Comparison of ENCODE assay signal across 1 cellular context in the genomic region with DNA sequence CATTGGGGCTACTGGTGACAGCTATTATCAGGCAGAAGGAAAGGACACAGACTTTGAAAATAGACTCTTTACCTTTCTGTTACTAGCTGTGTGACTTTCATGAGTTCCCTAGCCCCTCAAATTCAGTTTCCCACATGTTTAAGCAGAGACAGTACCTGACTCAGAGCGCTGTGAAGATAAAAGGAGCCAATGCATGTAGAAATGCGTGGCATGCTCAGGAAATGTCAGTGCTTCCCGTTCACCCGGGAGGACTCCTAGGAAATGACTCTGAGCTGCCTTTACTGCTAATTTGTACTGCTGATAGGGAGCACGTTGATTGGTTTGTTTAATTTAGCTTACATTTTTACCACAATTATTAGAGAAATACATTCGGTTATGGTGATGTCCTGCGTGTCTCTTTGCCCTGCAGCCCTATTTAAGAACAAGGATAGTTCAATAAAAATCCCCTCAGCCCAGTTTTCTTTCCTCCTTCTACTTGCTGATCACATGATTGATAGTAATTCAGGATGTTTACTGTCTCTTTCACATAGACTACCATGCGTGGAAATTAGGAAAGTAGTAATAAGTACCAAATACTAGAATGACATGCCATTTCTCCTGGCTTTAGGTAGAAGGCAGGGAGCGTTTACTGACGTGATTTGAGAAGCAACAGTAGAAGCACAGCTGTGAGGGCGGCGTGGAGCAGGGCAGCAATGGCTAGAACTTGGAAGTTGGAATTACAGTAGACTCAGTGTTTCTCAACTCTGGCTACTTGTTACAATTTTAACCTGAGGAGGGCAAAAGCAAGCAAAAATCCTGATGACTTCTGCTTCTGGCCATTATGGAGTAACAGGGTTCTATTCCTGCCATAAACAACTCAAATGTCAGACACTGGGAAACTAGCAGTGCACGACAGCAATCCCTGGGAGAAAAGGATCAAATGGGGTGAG.
A peak's percentile ranks its signal among the peaks of the same experiment; 100 is the strongest.
TF ChIP-seq lines count a peak whose summit lies in the region.

No MANE protein-coding gene starts in this region.

TF ChIP-seq in K562, 482 proteins besides CTCF, POLR2A, EP300 and RAD21 (continued from another document):
- TF ChIP-seq LCOR (CRISPR knock-in tag; IDR thresholded peaks at IDR 0.05): 0 out of 2 replicates have a peak, but pooled peaks have one; percentile 53
- TF ChIP-seq E2F3 (CRISPR knock-in tag; IDR thresholded peaks at IDR 0.05): peak; percentile 10; the same call in 1 of the 2 replicates
- no peak for TF ChIP-seq ZKSCAN1 (IDR thresholded peaks at IDR 0.05; ENCODE audit: low read depth, low read length)
- TF ChIP-seq, protein P1, sequence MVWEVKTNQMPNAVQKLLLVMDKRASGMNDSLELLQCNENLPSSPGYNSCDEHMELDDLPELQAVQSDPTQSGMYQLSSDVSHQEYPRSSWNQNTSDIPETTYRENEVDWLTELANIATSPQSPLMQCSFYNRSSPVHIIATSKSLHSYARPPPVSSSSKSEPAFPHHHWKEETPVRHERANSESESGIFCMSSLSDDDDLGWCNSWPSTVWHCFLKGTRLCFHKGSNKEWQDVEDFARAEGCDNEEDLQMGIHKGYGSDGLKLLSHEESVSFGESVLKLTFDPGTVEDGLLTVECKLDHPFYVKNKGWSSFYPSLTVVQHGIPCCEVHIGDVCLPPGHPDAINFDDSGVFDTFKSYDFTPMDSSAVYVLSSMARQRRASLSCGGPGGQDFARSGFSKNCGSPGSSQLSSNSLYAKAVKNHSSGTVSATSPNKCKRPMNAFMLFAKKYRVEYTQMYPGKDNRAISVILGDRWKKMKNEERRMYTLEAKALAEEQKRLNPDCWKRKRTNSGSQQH (CRISPR knock-in tag; IDR thresholded peaks at IDR 0.05): peak; percentile 7; the same call in 1 of the 2 replicates
- TF ChIP-seq ZNF197 (CRISPR knock-in tag; IDR thresholded peaks at IDR 0.05; ENCODE audit: low read depth): 0 out of 2 replicates have a peak, but pooled peaks have one; percentile 19
- TF ChIP-seq KDM4B (IDR thresholded peaks at IDR 0.05; ENCODE audit: borderline replicate concordance in 2 of 2, low read depth in 1 of 2): no peak
- TF ChIP-seq KLF1 (tag; IDR thresholded peaks at IDR 0.05): no peak
- TF ChIP-seq, protein P2, sequence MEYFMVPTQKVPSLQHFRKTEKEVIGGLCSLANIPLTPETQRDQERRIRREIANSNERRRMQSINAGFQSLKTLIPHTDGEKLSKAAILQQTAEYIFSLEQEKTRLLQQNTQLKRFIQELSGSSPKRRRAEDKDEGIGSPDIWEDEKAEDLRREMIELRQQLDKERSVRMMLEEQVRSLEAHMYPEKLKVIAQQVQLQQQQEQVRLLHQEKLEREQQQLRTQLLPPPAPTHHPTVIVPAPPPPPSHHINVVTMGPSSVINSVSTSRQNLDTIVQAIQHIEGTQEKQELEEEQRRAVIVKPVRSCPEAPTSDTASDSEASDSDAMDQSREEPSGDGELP (CRISPR knock-in tag; IDR thresholded peaks at IDR 0.05; ENCODE audit: borderline replicate concordance): no peak; the same call in 1 of the 2 replicates
- TF ChIP-seq, protein P3, sequence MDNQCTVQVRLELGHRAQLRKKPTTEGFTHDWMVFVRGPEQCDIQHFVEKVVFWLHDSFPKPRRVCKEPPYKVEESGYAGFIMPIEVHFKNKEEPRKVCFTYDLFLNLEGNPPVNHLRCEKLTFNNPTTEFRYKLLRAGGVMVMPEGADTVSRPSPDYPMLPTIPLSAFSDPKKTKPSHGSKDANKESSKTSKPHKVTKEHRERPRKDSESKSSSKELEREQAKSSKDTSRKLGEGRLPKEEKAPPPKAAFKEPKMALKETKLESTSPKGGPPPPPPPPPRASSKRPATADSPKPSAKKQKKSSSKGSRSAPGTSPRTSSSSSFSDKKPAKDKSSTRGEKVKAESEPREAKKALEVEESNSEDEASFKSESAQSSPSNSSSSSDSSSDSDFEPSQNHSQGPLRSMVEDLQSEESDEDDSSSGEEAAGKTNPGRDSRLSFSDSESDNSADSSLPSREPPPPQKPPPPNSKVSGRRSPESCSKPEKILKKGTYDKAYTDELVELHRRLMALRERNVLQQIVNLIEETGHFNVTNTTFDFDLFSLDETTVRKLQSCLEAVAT (IDR thresholded peaks at IDR 0.05): peak in 1 of 2 experiments; percentile 63; a peak in 3 of 4 replicates
- TF ChIP-seq KLF6 (CRISPR knock-in tag; IDR thresholded peaks at IDR 0.05; ENCODE audit: borderline replicate concordance): peak; percentile 61; the same call in 1 of the 2 replicates
- peak; percentile 46; the same call in 1 of the 2 replicates for TF ChIP-seq ZNF41 (CRISPR knock-in tag; conservative IDR thresholded peaks at IDR 0.05)
- TF ChIP-seq, protein P4, sequence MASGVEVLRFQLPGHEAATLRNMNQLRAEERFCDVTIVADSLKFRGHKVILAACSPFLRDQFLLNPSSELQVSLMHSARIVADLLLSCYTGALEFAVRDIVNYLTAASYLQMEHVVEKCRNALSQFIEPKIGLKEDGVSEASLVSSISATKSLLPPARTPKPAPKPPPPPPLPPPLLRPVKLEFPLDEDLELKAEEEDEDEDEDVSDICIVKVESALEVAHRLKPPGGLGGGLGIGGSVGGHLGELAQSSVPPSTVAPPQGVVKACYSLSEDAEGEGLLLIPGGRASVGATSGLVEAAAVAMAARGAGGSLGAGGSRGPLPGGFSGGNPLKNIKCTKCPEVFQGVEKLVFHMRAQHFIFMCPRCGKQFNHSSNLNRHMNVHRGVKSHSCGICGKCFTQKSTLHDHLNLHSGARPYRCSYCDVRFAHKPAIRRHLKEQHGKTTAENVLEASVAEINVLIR (CRISPR knock-in tag; IDR thresholded peaks at IDR 0.05): no peak
- 0 out of 2 replicates have a peak, but pooled peaks have one; percentile 24 for TF ChIP-seq RB1 (IDR thresholded peaks at IDR 0.05; ENCODE audit: low read depth)
- TF ChIP-seq HDAC3 (IDR thresholded peaks at IDR 0.05; ENCODE audit: borderline replicate concordance, partially characterized antibody): peak; percentile 34
- TF ChIP-seq RBM14 (IDR thresholded peaks at IDR 0.05; ENCODE audit: borderline replicate concordance, insufficient read depth, low read depth, low read length): no peak
- no peak for TF ChIP-seq FUS (optimal IDR thresholded peaks at IDR 0.05; ENCODE audit: low read depth, low read length)
- no peak for TF ChIP-seq CREB1 (IDR thresholded peaks at IDR 0.05)
- TF ChIP-seq CREB1 (CRISPR knock-in tag; IDR thresholded peaks at IDR 0.05): 0 out of 2 replicates have a peak, but pooled peaks have one; percentile 29
- 0 out of 2 replicates have a peak, but pooled peaks have one; percentile 5 for TF ChIP-seq MYC (IDR thresholded peaks at IDR 0.05; ENCODE audit: low read depth, low read length)
- TF ChIP-seq MYC (CRISPR knock-in tag; IDR thresholded peaks at IDR 0.05; ENCODE audit: borderline replicate concordance, low read depth): no peak
- no peak for TF ChIP-seq CHCHD3 (CRISPR knock-in tag; IDR thresholded peaks at IDR 0.05)
- TF ChIP-seq CTBP1 (IDR thresholded peaks at IDR 0.05; ENCODE audit: borderline replicate concordance): no peak
- TF ChIP-seq, protein P5, sequence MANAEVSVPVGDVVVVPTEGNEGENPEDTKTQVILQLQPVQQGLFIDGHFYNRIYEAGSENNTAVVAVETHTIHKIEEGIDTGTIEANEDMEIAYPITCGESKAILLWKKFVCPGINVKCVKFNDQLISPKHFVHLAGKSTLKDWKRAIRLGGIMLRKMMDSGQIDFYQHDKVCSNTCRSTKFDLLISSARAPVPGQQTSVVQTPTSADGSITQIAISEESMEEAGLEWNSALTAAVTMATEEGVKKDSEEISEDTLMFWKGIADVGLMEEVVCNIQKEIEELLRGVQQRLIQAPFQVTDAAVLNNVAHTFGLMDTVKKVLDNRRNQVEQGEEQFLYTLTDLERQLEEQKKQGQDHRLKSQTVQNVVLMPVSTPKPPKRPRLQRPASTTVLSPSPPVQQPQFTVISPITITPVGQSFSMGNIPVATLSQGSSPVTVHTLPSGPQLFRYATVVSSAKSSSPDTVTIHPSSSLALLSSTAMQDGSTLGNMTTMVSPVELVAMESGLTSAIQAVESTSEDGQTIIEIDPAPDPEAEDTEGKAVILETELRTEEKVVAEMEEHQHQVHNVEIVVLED (CRISPR knock-in tag; IDR thresholded peaks at IDR 0.05): peak; percentile 40; the same call in 1 of the 2 replicates
- TF ChIP-seq ZNF121 (CRISPR knock-in tag; conservative IDR thresholded peaks at IDR 0.05): no peak
- peak; percentile 39 for TF ChIP-seq SMARCB1 (IDR thresholded peaks at IDR 0.05; ENCODE audit: insufficient read length, low read depth)
- peak; percentile 66 for TF ChIP-seq TBP (optimal IDR thresholded peaks at IDR 0.05; ENCODE audit: low read depth, low read length)
- TF ChIP-seq RBM39 (optimal IDR thresholded peaks at IDR 0.05; ENCODE audit: low read depth, low read length): no peak
- TF ChIP-seq, protein P6, sequence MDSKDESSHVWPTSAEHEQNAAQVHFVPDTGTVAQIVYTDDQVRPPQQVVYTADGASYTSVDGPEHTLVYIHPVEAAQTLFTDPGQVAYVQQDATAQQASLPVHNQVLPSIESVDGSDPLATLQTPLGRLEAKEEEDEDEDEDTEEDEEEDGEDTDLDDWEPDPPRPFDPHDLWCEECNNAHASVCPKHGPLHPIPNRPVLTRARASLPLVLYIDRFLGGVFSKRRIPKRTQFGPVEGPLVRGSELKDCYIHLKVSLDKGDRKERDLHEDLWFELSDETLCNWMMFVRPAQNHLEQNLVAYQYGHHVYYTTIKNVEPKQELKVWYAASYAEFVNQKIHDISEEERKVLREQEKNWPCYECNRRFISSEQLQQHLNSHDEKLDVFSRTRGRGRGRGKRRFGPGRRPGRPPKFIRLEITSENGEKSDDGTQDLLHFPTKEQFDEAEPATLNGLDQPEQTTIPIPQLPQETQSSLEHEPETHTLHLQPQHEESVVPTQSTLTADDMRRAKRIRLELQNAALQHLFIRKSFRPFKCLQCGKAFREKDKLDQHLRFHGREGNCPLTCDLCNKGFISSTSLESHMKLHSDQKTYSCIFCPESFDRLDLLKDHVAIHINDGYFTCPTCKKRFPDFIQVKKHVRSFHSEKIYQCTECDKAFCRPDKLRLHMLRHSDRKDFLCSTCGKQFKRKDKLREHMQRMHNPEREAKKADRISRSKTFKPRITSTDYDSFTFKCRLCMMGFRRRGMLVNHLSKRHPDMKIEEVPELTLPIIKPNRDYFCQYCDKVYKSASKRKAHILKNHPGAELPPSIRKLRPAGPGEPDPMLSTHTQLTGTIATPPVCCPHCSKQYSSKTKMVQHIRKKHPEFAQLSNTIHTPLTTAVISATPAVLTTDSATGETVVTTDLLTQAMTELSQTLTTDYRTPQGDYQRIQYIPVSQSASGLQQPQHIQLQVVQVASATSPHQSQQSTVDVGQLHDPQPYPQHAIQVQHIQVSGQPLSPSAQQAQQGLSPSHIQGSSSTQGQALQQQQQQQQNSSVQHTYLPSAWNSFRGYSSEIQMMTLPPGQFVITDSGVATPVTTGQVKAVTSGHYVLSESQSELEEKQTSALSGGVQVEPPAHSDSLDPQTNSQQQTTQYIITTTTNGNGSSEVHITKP (IDR thresholded peaks at IDR 0.05; ENCODE audit: partially characterized antibody): peak; percentile 5
